Comparison of ENCODE assay signal across 8 cellular contexts in the genomic region with DNA sequence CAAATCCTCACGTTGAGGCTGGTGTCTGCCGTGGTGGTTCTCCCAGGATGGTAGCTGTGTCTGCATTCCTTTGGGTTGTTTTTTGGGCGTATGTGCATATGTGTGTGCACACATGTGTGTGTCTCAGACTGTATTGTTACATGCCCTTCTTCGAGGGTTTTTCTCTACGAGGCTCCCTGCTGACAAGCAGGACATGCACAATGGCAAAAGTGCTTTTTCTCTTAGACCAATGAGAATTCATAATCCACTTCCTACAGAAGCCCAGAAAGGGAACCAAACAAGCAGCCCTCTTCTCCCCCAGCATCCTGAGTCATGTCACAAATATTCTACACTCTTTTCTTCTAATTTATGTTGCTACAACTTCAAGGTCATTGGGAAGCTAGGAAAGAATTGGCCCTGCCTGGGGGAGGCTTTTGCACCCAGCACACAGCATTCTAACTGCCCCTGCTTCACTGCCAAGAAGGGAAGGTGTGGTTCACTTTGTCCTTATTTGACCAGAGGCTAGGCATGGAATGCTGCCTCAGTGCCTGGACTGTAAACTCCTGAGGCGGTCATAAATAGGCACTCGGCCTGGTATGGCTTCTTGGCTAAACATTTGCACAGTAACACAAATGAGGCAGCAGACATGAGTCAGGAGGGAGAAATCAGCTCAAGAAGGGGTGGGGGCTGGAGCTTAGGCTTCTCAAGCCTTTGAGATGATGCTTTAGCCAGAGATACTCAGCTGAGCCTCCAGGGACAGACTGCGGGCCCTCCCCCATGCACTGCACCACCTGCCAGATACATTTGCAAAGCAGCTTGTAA.
DNase-seq lines count a peak whose midpoint lies in the region; ATAC-seq and TF ChIP-seq lines count a peak whose summit lies in the region.

No MANE protein-coding gene starts in this region.

- TF ChIP-seq POLR2A in vagina (IDR thresholded peaks at IDR 0.05): no peak

- peak; percentile 11 for DNase-seq in DMS53 treated with DMSO at 0.1 percent for 48 hours (lab: John Stamatoyannopoulos, UW; ENCODE audit: unreplicated experiment)
- peak; percentile 35 for DNase-seq in NCI-H187 treated with DMSO at 0.1 percent for 48 hours (lab: John Stamatoyannopoulos, UW)
- peak; percentile 54 for DNase-seq in mammary epithelial cell
- peak; percentile 63 for DNase-seq in lung (ENCODE audit: low spot score)
- no peak for DNase-seq in vagina (ENCODE audit: extremely low spot score in 2 of 2)

- peak overlapping the region; percentile 53 for H2AFZ ChIP-seq in mammary epithelial cell (ENCODE audit: low read depth, low read length)

- H3K27ac ChIP-seq in mammary epithelial cell (ENCODE audit: insufficient read depth, low read depth, low read length) (peak overlapping the region; percentile 36), lung (ENCODE audit: low read depth in 1 of 2, low read length in 1 of 2) (peak overlapping the region; percentile 64 to 65), vagina (peak overlapping the region; percentile 42)

- H3K36me3 ChIP-seq in mammary epithelial cell (ENCODE audit: insufficient read depth, low read length): no peaks in the 10 kb centered on the region
- H3K36me3 ChIP-seq in lung (ENCODE audit: control insufficient read depth in 2 of 2, insufficient read depth in 2 of 2, low read length in 2 of 2): no peaks in the 10 kb centered on the region
- H3K36me3 ChIP-seq in vagina: no peaks in the 10 kb centered on the region

- H3K4me3 ChIP-seq in mammary epithelial cell (replicated peaks in 1 of 3; ENCODE audit: insufficient read depth in 1 of 3, low read depth in 2 of 3, low read length in 3 of 3) (no peak overlapping the region), lung (no peak overlapping the region), vagina (no peak overlapping the region)

- H3K4me1 ChIP-seq in mammary epithelial cell (ENCODE audit: insufficient read depth, low read length) (peaks cover 57% of the 10 kb centered on the region), lung (ENCODE audit: control insufficient read depth in 2 of 2, insufficient read depth in 2 of 2, low read length in 2 of 2) (peaks cover 19 to 20% of the 10 kb centered on the region in 2 donors), vagina (peaks cover 26% of the 10 kb centered on the region)

- H3K27me3 ChIP-seq in mammary epithelial cell (ENCODE audit: insufficient read depth, low read length) (no peaks in the 10 kb centered on the region), lung (ENCODE audit: control insufficient read depth, insufficient read depth) (no peaks in the 10 kb centered on the region), vagina (no peaks in the 10 kb centered on the region)

- TF ChIP-seq CTCF in mammary epithelial cell (conservative IDR thresholded peaks at IDR 0.05 in 1 of 2, IDR thresholded peaks at IDR 0.05 in 1 of 2; ENCODE audit: extremely low read depth in 1 of 2, insufficient read depth in 1 of 2, low read depth in 1 of 2, low read length in 2 of 2) (no peak), lung (IDR thresholded peaks at IDR 0.05; ENCODE audit: control extremely low read depth, extremely low read depth) (no peak), vagina (IDR thresholded peaks at IDR 0.05) (no peak)

- no TSS peak for BruUV-seq in mammary epithelial cell (replicated peaks; lab: Mats Ljungman, UMichigan)

- no peak overlapping the region for H3K9ac ChIP-seq in mammary epithelial cell (ENCODE audit: insufficient read depth, low read length)

- WGBS in mammary epithelial cell (ENCODE audit: low coverage, missing lambda C conversion rate): 15% methylated on average over 8 of the region's 8 CpGs
- whole genome bisulfite sequencing in lung, 2 donors: 46 to 49% methylated on average over 8 of the region's 8 CpGs

- in situ Hi-C loops in mammary epithelial cell (cut with MboI; ENCODE audit: low sequenced_read_pairs in 2 of 2): no loop called here

- H3K9me3 ChIP-seq in mammary epithelial cell (replicated peaks; ENCODE audit: insufficient read depth, low read length) (no peaks in the 10 kb centered on the region), lung (ENCODE audit: control insufficient read depth in 2 of 2, insufficient read depth in 1 of 2, low read length in 1 of 2) (no peaks in the 10 kb centered on the region), vagina (no peaks in the 10 kb centered on the region)

- ATAC-seq in lung (ENCODE audit: insufficient read depth, low FRiP score): peak; percentile 80
- ATAC-seq in HG02840 (IDR thresholded peaks at IDR 0.05; ENCODE audit: low FRiP score, unreplicated experiment): no peak
- no peak for ATAC-seq in HG03565 (IDR thresholded peaks at IDR 0.05; ENCODE audit: unreplicated experiment)
- ATAC-seq in GM19351 (IDR thresholded peaks at IDR 0.05; ENCODE audit: unreplicated experiment): no peak

- dilution Hi-C loops in mammary epithelial cell (cut with HindIII; ENCODE audit: low sequenced_read_pairs): no loop called here

- CTCF ChIA-PET in mammary epithelial cell (lab: Charles Lee; ENCODE audit: low non-redundant PET): no interaction called here

- no peaks in the 10 kb centered on the region for H4K20me1 ChIP-seq in mammary epithelial cell (ENCODE audit: insufficient read depth, low read length)

- no peaks in the 10 kb centered on the region for H3K79me2 ChIP-seq in mammary epithelial cell (ENCODE audit: insufficient read depth, low read length)

- intact Hi-C loops in mammary epithelial cell (cut with micrococcal nuclease) (no loop called here), vagina (cut with DNase I) (loop anchor here (10.0 kb wide), 1 partner anchor 96 kb away; no protein-coding TSS in a partner anchor)

- H3K4me2 ChIP-seq in mammary epithelial cell (ENCODE audit: insufficient read depth, low read depth, low read length): peak overlapping the region; percentile 31

Comparison
In these comparisons a context has a peak if more than half of its experiments do, and no peak if none do; other contexts are left out.
1. DNase-seq: peak in DMS53 treated with DMSO at 0.1 percent for 48 hours (single experiment), NCI-H187 treated with DMSO at 0.1 percent for 48 hours (single experiment), mammary epithelial cell (single experiment) and lung (single experiment); none in vagina (0 of 2).
2. Peak in every context shown above with its lines, with median percentiles within 50 percentile points of each other: H3K27ac ChIP-seq.